ENCODE assay signal across 1 cellular context in the genomic region with DNA sequence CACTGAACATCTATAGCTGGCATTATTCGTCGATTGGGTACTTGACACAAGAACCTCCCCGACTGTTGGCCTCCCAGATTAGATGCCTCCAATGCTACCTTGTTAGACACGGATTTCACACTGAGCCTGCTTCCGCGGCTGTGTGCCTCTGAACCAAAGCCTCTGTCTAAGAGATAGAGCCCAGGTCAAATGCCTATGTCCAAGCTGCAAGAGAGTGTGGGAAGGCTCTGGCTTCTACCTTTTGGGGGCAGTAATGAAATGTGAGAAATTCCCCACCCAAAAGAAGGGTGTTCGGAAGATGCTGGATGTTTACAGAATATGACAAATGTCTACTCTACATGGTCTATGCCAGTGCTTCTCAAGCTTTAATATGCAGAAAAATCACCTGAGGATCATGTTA.
TF ChIP-seq lines count a peak whose summit lies in the region.

No MANE protein-coding gene starts in this region.

TF ChIP-seq in GM12878, 131 proteins besides CTCF, POLR2A, EP300 and RAD21 (continued from another document):
- TF ChIP-seq E2F8 (IDR thresholded peaks at IDR 0.05; ENCODE audit: low read depth, partially characterized antibody): no peak
- TF ChIP-seq RB1 (IDR thresholded peaks at IDR 0.05; ENCODE audit: borderline replicate concordance): no peak
- no peak for TF ChIP-seq FOS (IDR thresholded peaks at IDR 0.05; ENCODE audit: borderline replicate concordance, extremely low read depth, insufficient read length)
- no peak for TF ChIP-seq TCF12 (IDR thresholded peaks at IDR 0.05; ENCODE audit: low read depth, low read length)
- no peak for TF ChIP-seq IRF4 (IDR thresholded peaks at IDR 0.05; ENCODE audit: low read depth, low read length)
- no peak for TF ChIP-seq JUND (IDR thresholded peaks at IDR 0.05; ENCODE audit: low read depth, low read length)
- TF ChIP-seq NR2C2 (IDR thresholded peaks at IDR 0.05; ENCODE audit: borderline replicate concordance, control insufficient read depth, insufficient read length, low read depth): no peak
